ENCODE assay signal across 16 cellular contexts in genomic region chr14:104750658-104751057, GRCh38. TPM values are rescaled to one million over a fixed set of nuclear protein-coding genes. Genes with fewer than 3 reads are reported as not detected.
DNase-seq lines count a peak whose midpoint lies in the region; ATAC-seq, FAIRE-seq and TF ChIP-seq lines count a peak whose summit lies in the region.
"Had no signal": no experiment of that assay in that cellular context is flagged by ENCODE, and none has a peak within 500 bp of the region (broad histone marks: within the 10 kb centered on the region; RNA-seq: fewer than 3 reads in every experiment).

No MANE protein-coding gene starts in this region.

- H3K4me2 ChIP-seq in keratinocyte (ENCODE audit: control insufficient read depth, extremely low read depth, insufficient read depth, low read depth, low read length), result peak overlapping the region; percentile 70
- H3K4me2 ChIP-seq: GM23338 had no signal

- H3K27me3 ChIP-seq in right cardiac atrium (ENCODE audit: control insufficient read depth, insufficient read depth) (no peaks in the 10 kb centered on the region), right atrium auricular region (no peaks in the 10 kb centered on the region), keratinocyte (ENCODE audit: control insufficient read depth, extremely low read depth, insufficient read depth, low read length) (no peaks in the 10 kb centered on the region), thoracic aorta (replicated peaks; ENCODE audit: insufficient read depth) (no peaks in the 10 kb centered on the region), SJCRH30 (no peaks in the 10 kb centered on the region; the same call in 1 of the 2 replicates)
- H3K27me3 ChIP-seq: BE2C had no signal

- no peaks in the 10 kb centered on the region for H3K27me3 Mint-ChIP-seq in T-helper 17 cell

- WGBS in right cardiac atrium, result 89% methylated on average over 6 of the region's 6 CpGs

- H3K9me3 ChIP-seq in right cardiac atrium (ENCODE audit: control insufficient read depth, low read length) (no peaks in the 10 kb centered on the region), right atrium auricular region (no peaks in the 10 kb centered on the region), T-helper 17 cell (ENCODE audit: control insufficient read depth, low read length, poor library complexity, severe bottlenecking) (no peaks in the 10 kb centered on the region), keratinocyte (ENCODE audit: control insufficient read depth, low read depth, low read length) (no peaks in the 10 kb centered on the region), thoracic aorta (no peaks in the 10 kb centered on the region), SJCRH30 (replicated peaks) (no peaks in the 10 kb centered on the region)

- H3K4me3 ChIP-seq in right cardiac atrium (ENCODE audit: low read length), result no peak overlapping the region
- no peak overlapping the region for H3K4me3 ChIP-seq in right atrium auricular region
- no peak overlapping the region for H3K4me3 ChIP-seq in keratinocyte (ENCODE audit: control insufficient read depth in 2 of 3, extremely low read depth in 1 of 3, insufficient read depth in 2 of 3, low read depth in 1 of 3, low read length in 3 of 3)
- no peak overlapping the region for H3K4me3 ChIP-seq in thoracic aorta
- H3K4me3 ChIP-seq in SJCRH30, result no peak overlapping the region
- H3K4me3 ChIP-seq: GM23338 had no signal

- intact Hi-C loops in right cardiac atrium (cut with DNase I), result no loop called here

- H3K27ac Mint-ChIP-seq in T-helper 17 cell, result peak overlapping the region; percentile 57
- H3K27ac Mint-ChIP-seq: GM23338 had no signal

- no peak overlapping the region for H2AFZ ChIP-seq in keratinocyte (ENCODE audit: control insufficient read depth, low read length)
- H2AFZ ChIP-seq: GM23338 had no signal

- no peak overlapping the region for H3K4me3 Mint-ChIP-seq in T-helper 17 cell

- peaks cover 23% of the 10 kb centered on the region for H3K4me1 Mint-ChIP-seq in T-helper 17 cell

- H3K4me1 ChIP-seq in right cardiac atrium (ENCODE audit: control insufficient read depth, insufficient read depth, low read length) (peaks cover 2% of the 10 kb centered on the region), right atrium auricular region (peaks cover 0 to 27% of the 10 kb centered on the region in 2 donors), keratinocyte (ENCODE audit: control insufficient read depth, extremely low read depth, insufficient read depth, low read length) (peaks cover 62% of the 10 kb centered on the region), thoracic aorta (ENCODE audit: control insufficient read depth in 1 of 2, low read depth in 2 of 2) (peaks cover 49 to 84% of the 10 kb centered on the region in 2 donors), SJCRH30 (peaks cover 22% of the 10 kb centered on the region)
- H3K4me1 ChIP-seq: BE2C had no signal

- H4K20me1 ChIP-seq in keratinocyte (ENCODE audit: control insufficient read depth, extremely low read depth, insufficient read depth, low read length), result peaks cover 3% of the 10 kb centered on the region

- dilution Hi-C loops in keratinocyte (cut with MboI; ENCODE audit: extremely low pct_ligation_motif_present, low sequenced_read_pairs), result loop anchor here (10.0 kb wide), 1 partner anchor 74 kb away; no protein-coding TSS in a partner anchor

- H3K9ac ChIP-seq in keratinocyte (ENCODE audit: control insufficient read depth, extremely low read depth, insufficient read depth, low read length), result no peak overlapping the region

- H3K36me3 ChIP-seq in right atrium auricular region (no peaks in the 10 kb centered on the region), keratinocyte (ENCODE audit: control insufficient read depth in 2 of 2, extremely low read depth in 1 of 2, insufficient read depth in 2 of 2, low read length in 2 of 2) (peaks cover 0 to 4% of the 10 kb centered on the region in 2 experiments), thoracic aorta (no peaks in the 10 kb centered on the region), SJCRH30 (0 out of 2 replicates have a peak, but pooled peaks cover 2% of the 10 kb centered on the region)

- H3K36me3 Mint-ChIP-seq in T-helper 17 cell (ENCODE audit: low read depth), result peaks cover 3% of the 10 kb centered on the region

- ATAC-seq in right cardiac atrium (no peak), T-helper 17 cell (no peak), thoracic aorta (ENCODE audit: insufficient number of reproducible peaks, low FRiP score, low read depth) (no peak), left lobe of liver (no peak)
- ATAC-seq: activated CD4-positive, CD25-positive, alpha-beta regulatory T cell treated with anti-CD3 and anti-CD28 coated beads, Interleukin-2, amount 50 U/mL, for 24 hours; GM23338 had no signal

- DNase-seq in right cardiac atrium (peak; percentile 8 to 41 (median 32)), right atrium auricular region (ENCODE audit: low spot score) (no peak), T-helper 17 cell (no peak), keratinocyte (ENCODE audit: low read depth, low spot score) (no peak), thoracic aorta (ENCODE audit: low spot score) (no peak), left lobe of liver (ENCODE audit: low spot score) (no peak), SJCRH30 (no peak), DMS 273 treated with DMSO at 0.1 percent for 48 hours (lab: John Stamatoyannopoulos, UW) (no peak)
- DNase-seq: BE2C; midbrain; NCI-H2171; stimulated activated CD4-positive, alpha-beta T cell treated with anti-CD3 and anti-CD28 coated beads, Interleukin-4, amount 100 ng/mL, for 1 hour; stimulated activated naive CD4-positive, alpha-beta T cell treated with Interleukin-2 at 50 U/mL for 16 hours had no signal

- H3K27ac ChIP-seq in right cardiac atrium (ENCODE audit: low read length) (no peak overlapping the region), right atrium auricular region (no peak overlapping the region), keratinocyte (ENCODE audit: control insufficient read depth, insufficient read depth, low read length) (no peak overlapping the region), thoracic aorta (peak overlapping the region; percentile 93 to 95), SJCRH30 (no peak overlapping the region)

- FAIRE-seq in keratinocyte (lab: Jason Lieb, UNC), result no peak
- FAIRE-seq: colon had no signal

- TF ChIP-seq CTCF in right atrium auricular region (IDR thresholded peaks at IDR 0.05), result no peak
- TF ChIP-seq CTCF in keratinocyte (optimal IDR thresholded peaks at IDR 0.05 in 1 of 3, IDR thresholded peaks at IDR 0.05 in 1 of 3, conservative IDR thresholded peaks at IDR 0.05 in 1 of 3; ENCODE audit: extremely low read depth in 1 of 3, insufficient read depth in 2 of 3, low read length in 3 of 3), result no peak
- TF ChIP-seq CTCF in thoracic aorta (IDR thresholded peaks at IDR 0.05), result no peak

- peaks cover 2% of the 10 kb centered on the region for H3K9me1 ChIP-seq in keratinocyte (ENCODE audit: control insufficient read depth, extremely low read depth, insufficient read depth, low read length)

- H3K79me2 ChIP-seq in keratinocyte (ENCODE audit: control insufficient read depth, insufficient read depth, low read length), result peaks cover 27% of the 10 kb centered on the region

RNA-seq across cellular contexts. Expression of gene SIVA1, which starts 2.3 kb away (rescaled TPM):
- total RNA-seq in right cardiac atrium, result 10 to 100 TPM; 74.6 to 88.5 (median 85.1) TPM
- polyA plus RNA-seq in right cardiac atrium, result 201 TPM
- total RNA-seq in right atrium auricular region, result 100 to 1,000 TPM; 137 to 238 TPM
- total RNA-seq in T-helper 17 cell, result 10 to 100 TPM; 76.2 to 85.7 TPM
- 33.5 to 63.3 TPM (median 35.3 TPM) in 3 replicates for polyA plus RNA-seq in keratinocyte
- polyA plus RNA-seq in keratinocyte (2011; ENCODE audit: low read depth), result 9.6 TPM
- polyA plus RNA-seq in keratinocyte (2011; cell fraction: cytosol; rRNA removed), result 20.5 and 64.3 TPM in 2 replicates
- 31.3 and 53.0 TPM in 2 replicates for polyA plus RNA-seq in keratinocyte (2011; cell fraction: nucleus; rRNA removed)
- 30.1 and 57.7 TPM in 2 replicates for polyA plus RNA-seq in keratinocyte (2012; ENCODE audit: low replicate concordance)
- polyA minus RNA-seq in keratinocyte, result 7.4 to 12.8 TPM (median 12.5 TPM) in 3 replicates
- polyA minus RNA-seq in keratinocyte (2011; cell fraction: cytosol; rRNA and poly(A)+ RNA removed), result 38.8 TPM
- polyA minus RNA-seq in keratinocyte (2011; cell fraction: nucleus; rRNA and poly(A)+ RNA removed), result 9.2 and 11.4 TPM in 2 replicates
- total RNA-seq in thoracic aorta, result 100 to 1,000 TPM; 218 to 320 TPM
- 50.3 TPM for total RNA-seq in left lobe of liver
- 105 and 157 TPM in 2 replicates for total RNA-seq in SJCRH30 (2014; rRNA removed; shearing (Covaris generic))

RNA-seq across cellular contexts. Expression of gene ADSS1, which starts 26.6 kb away (rescaled TPM):
- 100 to 1,000 TPM; 156 to 212 (median 188) TPM for total RNA-seq in right cardiac atrium
- polyA plus RNA-seq in right cardiac atrium, result 217 TPM
- total RNA-seq in right atrium auricular region, result 100 to 1,000 TPM; 113 to 158 TPM
- 1 to 10 TPM; 2.4 to 2.9 TPM for total RNA-seq in T-helper 17 cell
- 1.7 to 4.9 TPM (median 1.8 TPM) in 3 replicates for polyA plus RNA-seq in keratinocyte
- polyA plus RNA-seq in keratinocyte (2011; ENCODE audit: low read depth), result 12.4 TPM
- polyA plus RNA-seq in keratinocyte (2011; cell fraction: cytosol; rRNA removed), result 1.1 and 1.8 TPM in 2 replicates
- polyA plus RNA-seq in keratinocyte (2011; cell fraction: nucleus; rRNA removed), result 7.2 and 9.8 TPM in 2 replicates
- 1.4 and 22.0 TPM in 2 replicates for polyA plus RNA-seq in keratinocyte (2012; ENCODE audit: low replicate concordance)
- 0.32 to 1.5 TPM (median 1.3 TPM) in 3 replicates for polyA minus RNA-seq in keratinocyte
- polyA minus RNA-seq in keratinocyte (2011; cell fraction: cytosol; rRNA and poly(A)+ RNA removed), result 2.1 TPM
- 2.0 and 4.4 TPM in 2 replicates for polyA minus RNA-seq in keratinocyte (2011; cell fraction: nucleus; rRNA and poly(A)+ RNA removed)
- total RNA-seq in thoracic aorta, result 10 to 100 TPM; 30.8 to 87.3 TPM
- 51.9 TPM for total RNA-seq in left lobe of liver
- total RNA-seq in SJCRH30 (2014; rRNA removed; shearing (Covaris generic)), result 0.58 and 1.2 TPM in 2 replicates

RNA-seq across cellular contexts. Expression of gene AKT1, which starts 44.9 kb away (rescaled TPM):
- total RNA-seq in right cardiac atrium (100 to 1,000 TPM; 120 to 154 (median 126) TPM), right atrium auricular region (10 to 100 TPM; 77.7 to 93.8 TPM), T-helper 17 cell (10 to 100 TPM; 72.4 to 77.2 TPM), thoracic aorta (100 to 1,000 TPM; 158 to 162 TPM), left lobe of liver (90.1 TPM)
- polyA plus RNA-seq in right cardiac atrium (101 TPM), keratinocyte (82.3 to 102 TPM (median 95.5 TPM) in 3 replicates)
- polyA plus RNA-seq in keratinocyte (2011; ENCODE audit: low read depth), result 41.8 TPM
- 92.7 and 139 TPM in 2 replicates for polyA plus RNA-seq in keratinocyte (2011; cell fraction: cytosol; rRNA removed)
- 92.9 and 114 TPM in 2 replicates for polyA plus RNA-seq in keratinocyte (2011; cell fraction: nucleus; rRNA removed)
- polyA plus RNA-seq in keratinocyte (2012; ENCODE audit: low replicate concordance), result 42.3 and 107 TPM in 2 replicates
- 123 to 292 TPM (median 136 TPM) in 3 replicates for polyA minus RNA-seq in keratinocyte
- 216 TPM for polyA minus RNA-seq in keratinocyte (2011; cell fraction: cytosol; rRNA and poly(A)+ RNA removed)
- 38.2 and 40.0 TPM in 2 replicates for polyA minus RNA-seq in keratinocyte (2011; cell fraction: nucleus; rRNA and poly(A)+ RNA removed)
- total RNA-seq in SJCRH30 (2014; rRNA removed; shearing (Covaris generic)), result 160 and 164 TPM in 2 replicates

RNA-seq across cellular contexts. Expression of gene ZBTB42, which starts 50.2 kb away (rescaled TPM):
- 1 to 10 TPM; 6.0 to 7.7 (median 6.6) TPM for total RNA-seq in right cardiac atrium
- 5.3 TPM for polyA plus RNA-seq in right cardiac atrium
- 1 to 10 TPM; 8.5 to 9.0 TPM for total RNA-seq in right atrium auricular region
- 1 to 10 TPM; 2.7 to 3.3 TPM for total RNA-seq in T-helper 17 cell
- polyA plus RNA-seq in keratinocyte, result 0.50 to 0.73 TPM (median 0.73 TPM) in 3 replicates
- 0.25 TPM for polyA plus RNA-seq in keratinocyte (2011; ENCODE audit: low read depth)
- polyA plus RNA-seq in keratinocyte (2011; cell fraction: cytosol; rRNA removed), result 0.39 and 0.66 TPM in 2 replicates
- polyA plus RNA-seq in keratinocyte (2011; cell fraction: nucleus; rRNA removed), result 0.53 and 0.95 TPM in 2 replicates
- polyA plus RNA-seq in keratinocyte (2012; ENCODE audit: low replicate concordance), result 0.73 and 1.2 TPM in 2 replicates
- polyA minus RNA-seq in keratinocyte, result 0.96 to 1.8 TPM (median 1.4 TPM) in 3 replicates
- polyA minus RNA-seq in keratinocyte (2011; cell fraction: cytosol; rRNA and poly(A)+ RNA removed), result 2.1 TPM
- 0.47 and 0.74 TPM in 2 replicates for polyA minus RNA-seq in keratinocyte (2011; cell fraction: nucleus; rRNA and poly(A)+ RNA removed)
- 1 to 10 TPM; 3.2 to 4.4 TPM for total RNA-seq in thoracic aorta
- 4.9 TPM for total RNA-seq in left lobe of liver
- total RNA-seq in SJCRH30 (2014; rRNA removed; shearing (Covaris generic)), result 0.38 and 0.48 TPM in 2 replicates

Comparison
In these comparisons a context has a peak if more than half of its experiments do, and no peak if none do; other contexts are left out.
1. DNase-seq: peak in right cardiac atrium (3 of 3); none in right atrium auricular region (single experiment), T-helper 17 cell (0 of 3), keratinocyte (single experiment), thoracic aorta (single experiment), left lobe of liver (single experiment), SJCRH30 (0 of 2) and DMS 273 treated with DMSO at 0.1 percent for 48 hours (single experiment).
2. H3K27ac ChIP-seq: peak in thoracic aorta (2 of 2); none in right cardiac atrium (single experiment), right atrium auricular region (0 of 2), keratinocyte (single experiment) and SJCRH30 (single experiment).
3. RNA of gene ADSS1, which starts 26.6 kb away (total RNA-seq): 156 to 212 TPM in right cardiac atrium, 113 to 158 TPM in right atrium auricular region, 30.8 to 87.3 TPM in thoracic aorta and 51.9 TPM in left lobe of liver (single experiment); 2.4 to 2.9 TPM in T-helper 17 cell and 0.58 to 1.2 TPM in SJCRH30; every median in the first group is over 4 times any median in the second.